1 cellular context compared by ENCODE assay signal in the genomic region with DNA sequence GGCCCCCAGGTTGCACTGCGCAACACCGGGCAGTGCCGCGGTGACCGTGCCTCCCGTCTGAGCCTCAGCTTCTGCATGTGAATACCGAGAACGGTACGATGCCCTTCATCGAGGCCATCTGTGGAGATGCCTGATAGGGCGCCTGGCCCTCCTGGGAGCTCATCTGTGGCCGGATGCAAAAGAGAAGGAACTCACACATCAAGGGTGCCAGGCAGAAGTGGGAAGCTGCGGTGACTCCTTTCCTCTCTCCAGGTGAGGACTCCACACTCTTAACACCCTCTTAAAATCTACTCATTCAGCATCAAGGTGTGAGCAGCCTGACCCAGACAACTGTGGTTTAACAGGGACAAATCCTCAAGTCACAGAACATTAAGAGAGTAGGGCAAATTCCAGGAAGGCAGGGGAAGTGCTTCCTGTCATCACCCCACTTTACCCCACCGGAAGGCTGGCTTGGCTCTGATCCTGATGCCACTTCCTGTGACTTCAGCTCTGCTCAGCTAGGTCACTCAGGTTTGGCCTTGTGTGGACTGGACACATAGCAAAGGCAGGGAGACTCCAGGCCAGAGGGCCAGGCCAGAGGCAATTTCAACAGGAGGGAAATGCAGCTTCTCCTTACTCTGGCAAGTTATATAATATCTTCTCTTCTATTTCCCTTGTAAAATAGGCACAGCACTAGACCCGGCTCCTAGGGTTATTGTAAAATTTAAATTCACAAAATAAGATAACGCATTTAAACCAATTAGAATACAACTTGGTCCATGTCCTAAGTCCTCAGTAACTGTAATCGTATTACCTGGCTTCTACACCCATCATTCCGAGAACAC.
TF ChIP-seq lines count a peak whose summit lies in the region.

No MANE protein-coding gene starts in this region.

TF ChIP-seq in H1, 55 proteins besides CTCF, POLR2A, EP300 and RAD21 (continued from another document):
- TF ChIP-seq FOSL1 (IDR thresholded peaks at IDR 0.05; ENCODE audit: insufficient read depth, low read depth, low read length) = no peak
- no peak for TF ChIP-seq CREB1 (IDR thresholded peaks at IDR 0.05)
- TF ChIP-seq RNF2 (IDR thresholded peaks at IDR 0.05; ENCODE audit: borderline replicate concordance, low read depth, low read length, missing control alignments, poor library complexity, severe bottlenecking) = no peak
- TF ChIP-seq POLR2AphosphoS5 (IDR thresholded peaks at IDR 0.05; ENCODE audit: low read depth, low read length) = no peak
- TF ChIP-seq CHD1 (IDR thresholded peaks at IDR 0.05; ENCODE audit: low read depth, low read length) = no peak
TF ChIP-seq in H1: peak in this region for 0.
